Comparison of ENCODE assay signal across 23 cellular contexts in the genomic region with DNA sequence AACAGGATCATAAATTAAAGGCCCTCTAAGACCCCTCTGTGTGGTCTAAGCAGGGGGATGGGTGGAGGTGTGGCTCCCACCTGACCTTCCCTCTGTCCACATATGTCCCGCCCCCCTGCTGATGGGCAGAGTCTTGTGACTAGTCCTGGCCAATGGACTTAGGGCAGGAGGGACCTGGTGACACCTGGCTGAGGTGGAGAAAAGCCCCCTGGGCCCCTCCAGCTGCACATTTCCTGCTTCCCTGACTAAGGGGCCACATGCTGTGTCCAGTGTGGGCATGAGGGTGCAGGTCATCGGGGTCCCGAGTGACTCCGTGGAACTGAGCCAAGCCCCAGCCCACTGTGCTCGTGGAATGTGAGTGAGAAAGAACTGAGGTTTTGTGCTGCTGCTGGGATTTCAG.
"Had no signal": no experiment of that assay in that cellular context is flagged by ENCODE, and none has a peak within 500 bp of the region (broad histone marks: within the 10 kb centered on the region; RNA-seq: fewer than 3 reads in every experiment).

No MANE protein-coding gene starts in this region.

- H3K27ac Mint-ChIP-seq: activated CD8-positive, alpha-beta T cell treated with anti-CD3 and anti-CD28 coated beads, Interleukin-2, amount 10 ng/mL, durations not matched to agents 7 days and 5 days; activated naive CD4-positive, alpha-beta T cell treated with anti-CD3 and anti-CD28 coated beads, Interleukin-2, amount 10 ng/mL, durations not matched to agents 7 days and 5 days; stimulated activated memory B cell treated with anti-CD40 and anti-IgM and Interleukin-4, amounts not matched to agents 10 μg/mL and 1 μg/mL and 100 μg/mL, for 72 hours; T-cell; T-helper 2 cell treated with Interferon-gamma antibody and Interleukin-4, amounts not matched to agents 5 μg/mL and 100 μg/mL, for 36 hours had no signal

- H3K36me3 ChIP-seq: lower lobe of right lung, prostate gland, right atrium auricular region, vagina had no signal

- H3K4me1 Mint-ChIP-seq: naive B cell; stimulated activated memory B cell treated with anti-CD40 and anti-IgM and Interleukin-4, amounts not matched to agents 10 μg/mL and 1 μg/mL and 100 μg/mL, for 72 hours had no signal

- H3K4me3 Mint-ChIP-seq: activated CD8-positive, alpha-beta T cell treated with anti-CD3 and anti-CD28 coated beads, Interleukin-2, amount 10 ng/mL, durations not matched to agents 7 days and 5 days; activated naive CD4-positive, alpha-beta T cell treated with anti-CD3 and anti-CD28 coated beads, Interleukin-2, amount 10 ng/mL, durations not matched to agents 7 days and 5 days; activated T-cell treated with anti-CD3 and anti-CD28 coated beads, Interleukin-2, amount 50 U/mL, for 4 hours; naive B cell; stimulated activated memory B cell treated with anti-CD40 and anti-IgM and Interleukin-4, amounts not matched to agents 10 μg/mL and 1 μg/mL and 100 μg/mL, for 72 hours; T-cell; T-helper 2 cell treated with Interferon-gamma antibody and Interleukin-4, amounts not matched to agents 5 μg/mL and 100 μg/mL, for 36 hours had no signal

- H3K9me3 Mint-ChIP-seq: activated naive CD4-positive, alpha-beta T cell treated with anti-CD3 and anti-CD28 coated beads, Interleukin-2, amount 10 ng/mL, durations not matched to agents 7 days and 5 days had no signal

- H3K36me3 Mint-ChIP-seq: activated naive CD4-positive, alpha-beta T cell treated with anti-CD3 and anti-CD28 coated beads, Interleukin-2, amount 10 ng/mL, durations not matched to agents 7 days and 5 days; stimulated activated memory B cell treated with anti-CD40 and anti-IgM and Interleukin-4, amounts not matched to agents 10 μg/mL and 1 μg/mL and 100 μg/mL, for 72 hours; T-cell had no signal

- H3K4me1 ChIP-seq: lower lobe of right lung, prostate gland, right atrium auricular region, vagina had no signal

- ATAC-seq: activated CD8-positive, alpha-beta T cell treated with anti-CD3 and anti-CD28 coated beads, Interleukin-2, amount 10 ng/mL, durations not matched to agents 7 days and 5 days; activated T-cell treated with anti-CD3 and anti-CD28 coated beads, Interleukin-2, amount 50 U/mL, for 4 hours; esophagus mucosa; left cardiac atrium; stimulated activated memory B cell treated with anti-CD40 and anti-IgM and Interleukin-4, amounts not matched to agents 10 μg/mL and 1 μg/mL and 100 μg/mL, for 72 hours; T-cell had no signal

- H3K4me3 ChIP-seq: lower lobe of right lung, prostate gland, right atrium auricular region, vagina had no signal

- H3K9me3 ChIP-seq: lower lobe of right lung, prostate gland, vagina had no signal

- H3K27me3 ChIP-seq: right atrium auricular region, vagina had no signal

- DNase-seq: activated CD4-positive, alpha-beta T cell treated with anti-CD3 and anti-CD28 coated beads for 1 hour; activated CD4-positive, alpha-beta T cell treated with anti-CD3 and anti-CD28 coated beads, Interleukin-2, amount 50 U/mL, for 1 hour; activated CD8-positive, alpha-beta T cell treated with anti-CD3 and anti-CD28 coated beads, Interleukin-2, amount 10 ng/mL, durations not matched to agents 7 days and 5 days; activated naive CD4-positive, alpha-beta T cell treated with anti-CD3 and anti-CD28 coated beads, Interleukin-2, amount 10 ng/mL, durations not matched to agents 7 days and 5 days; activated T-cell treated with anti-CD3 and anti-CD28 coated beads, Interleukin-2, amount 50 U/mL, for 4 hours; amygdala; effector memory CD4-positive, alpha-beta T cell; foreskin melanocyte; hypothalamus; left cardiac atrium; lower lobe of right lung; mesendoderm; naive B cell; stimulated activated CD4-positive, alpha-beta T cell treated with anti-CD3 and anti-CD28 coated beads, Interleukin-2, amount 100 ng/mL, for 24 hours; trophoblast cell had no signal

- H3K27ac ChIP-seq: lower lobe of right lung, prostate gland, right atrium auricular region, vagina, VCaP had no signal
